In the genomic region with DNA sequence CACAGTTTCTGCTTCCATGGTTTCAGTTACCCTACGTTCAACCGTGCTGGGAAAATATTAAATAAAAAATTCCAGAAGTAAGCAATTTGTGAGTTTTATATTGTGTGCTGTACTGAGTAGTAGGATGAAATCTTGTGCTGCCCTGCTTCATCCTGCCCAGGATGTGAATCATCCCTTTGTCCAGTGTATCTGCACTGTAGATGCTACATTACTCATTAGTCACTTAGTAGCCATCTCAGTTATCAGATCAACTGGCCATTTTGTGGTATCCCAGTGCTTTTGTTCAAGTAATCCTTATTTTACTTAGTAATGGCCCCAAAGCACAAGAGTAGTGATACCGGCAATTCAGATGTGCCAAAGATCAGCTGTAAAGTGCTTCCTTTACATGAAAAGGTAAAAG, we compare ENCODE assay signal across 13 cellular contexts.
DNase-seq lines count a peak whose midpoint lies in the region; ATAC-seq, FAIRE-seq and TF ChIP-seq lines count a peak whose summit lies in the region.
"Had no signal": no experiment of that assay in that cellular context is flagged by ENCODE, and none has a peak within 500 bp of the region (broad histone marks: within the 10 kb centered on the region; RNA-seq: fewer than 3 reads in every experiment).

No MANE protein-coding gene starts in this region.

- POLR2A ChIA-PET in AG04449 (lab: Yijun Ruan, JAX): no interaction called here

- CTCF ChIA-PET in AG04449 (lab: Yijun Ruan, JAX): interaction anchor here (1.1 kb wide), 1 partner anchor 48 kb away, joined by 3 read pairs; no protein-coding TSS in a partner anchor

- peak; percentile 75 for DNase-seq in AG04449 (ENCODE audit: low read depth, low spot score)
- DNase-seq in HTR-8/SVneo (ENCODE audit: insufficient read length, low spot score): peak; percentile 3
- DNase-seq in astrocyte of the hippocampus (ENCODE audit: low read depth, low spot score): peak; percentile 67
- peak; percentile 96 for DNase-seq in iris pigment epithelial cell (ENCODE audit: low read depth)
- DNase-seq in NCI-H2081 treated with DMSO at 0.1 percent for 48 hours (lab: John Stamatoyannopoulos, UW): no peak
- DNase-seq: activated CD4-positive, alpha-beta T cell treated with anti-CD3 and anti-CD28 coated beads for 4 hours; activated naive CD4-positive, alpha-beta T cell treated with anti-CD3 and anti-CD28 coated beads for 36 hours; effector CD8-positive, alpha-beta T cell; NCI-H345 had no signal

- no peak for TF ChIP-seq CTCF in AG04449 (IDR thresholded peaks at IDR 0.05; ENCODE audit: insufficient read depth, low read length, missing control alignments)

- no peak overlapping the region for H3K4me3 ChIP-seq in AG04449 (ENCODE audit: low read depth, low read length)
- H3K4me3 ChIP-seq: BLaER1 had no signal

- FAIRE-seq in HTR-8/SVneo (lab: Jason Lieb, UNC): peak; percentile 62

- ATAC-seq in HG03521 (IDR thresholded peaks at IDR 0.05; ENCODE audit: unreplicated experiment) (no peak), HG02938 (IDR thresholded peaks at IDR 0.05; ENCODE audit: unreplicated experiment) (no peak), HG03571 (IDR thresholded peaks at IDR 0.05; ENCODE audit: unreplicated experiment) (no peak)
